In genomic region chr6:118784641-118785164, GRCh38 we compare ENCODE assay signal across 1 cellular context.
TF ChIP-seq lines count a peak whose summit lies in the region.

No MANE protein-coding gene starts in this region.

TF ChIP-seq in IMR-90, 13 proteins besides CTCF, POLR2A, EP300 and RAD21 (continued from another document):
- no peak for TF ChIP-seq USF2 (IDR thresholded peaks at IDR 0.05; ENCODE audit: low read depth, low read length)
- TF ChIP-seq NFE2L2 (IDR thresholded peaks at IDR 0.05; ENCODE audit: low read depth, low read length): no peak
- TF ChIP-seq MAFK (IDR thresholded peaks at IDR 0.05; ENCODE audit: low read depth, low read length): no peak
- no peak for TF ChIP-seq MAZ (IDR thresholded peaks at IDR 0.05; ENCODE audit: borderline replicate concordance, low read depth, low read length)
- no peak for TF ChIP-seq FOS (IDR thresholded peaks at IDR 0.05; ENCODE audit: low read depth, low read length)
- TF ChIP-seq BHLHE40 (IDR thresholded peaks at IDR 0.05; ENCODE audit: low read depth, low read length): no peak
- no peak for TF ChIP-seq CHD1 (IDR thresholded peaks at IDR 0.05; ENCODE audit: low read depth, low read length)
- no peak for TF ChIP-seq ELK1 (IDR thresholded peaks at IDR 0.05; ENCODE audit: borderline replicate concordance, low read depth, low read length)
- no peak for TF ChIP-seq RCOR1 (IDR thresholded peaks at IDR 0.05; ENCODE audit: insufficient replicate concordance, low read length)
